15 cellular contexts compared by ENCODE assay signal in genomic region chr2:56177420-56178220, GRCh38. TPM values are rescaled to one million over a fixed set of nuclear protein-coding genes. Genes with fewer than 3 reads are reported as not detected.
DNase-seq lines count a peak whose midpoint lies in the region; ATAC-seq and TF ChIP-seq lines count a peak whose summit lies in the region.
"Had no signal": no experiment of that assay in that cellular context is flagged by ENCODE, and none has a peak within 500 bp of the region (broad histone marks: within the 10 kb centered on the region; RNA-seq: fewer than 3 reads in every experiment).

No MANE protein-coding gene starts in this region.

- peaks cover 50% of the 10 kb centered on the region for H3K27me3 Mint-ChIP-seq in progenitor cell of endocrine pancreas

- peaks cover 8% of the 10 kb centered on the region for H3K4me1 Mint-ChIP-seq in progenitor cell of endocrine pancreas (ENCODE audit: low read depth)
- H3K4me1 Mint-ChIP-seq: activated naive CD4-positive, alpha-beta T cell treated with anti-CD3 and anti-CD28 coated beads, Interleukin-2, amount 10 ng/mL, durations not matched to agents 7 days and 5 days had no signal

- H3K36me3 ChIP-seq in mesenchymal stem cell (ENCODE audit: control insufficient read depth in 1 of 2, insufficient read depth in 2 of 2, low read depth in 1 of 2, low read length in 2 of 2), result no peaks in the 10 kb centered on the region
- H3K36me3 ChIP-seq: BE2C, thyroid gland had no signal

- no peak overlapping the region for H4K8ac ChIP-seq in mesenchymal stem cell (ENCODE audit: low read length)

- no peak overlapping the region for H3K27ac ChIP-seq in mesenchymal stem cell (ENCODE audit: low read length, poor library complexity, severe bottlenecking)
- H3K27ac ChIP-seq: PC-9, thyroid gland had no signal

- DNase-seq in mesenchymal stem cell (peak; percentile 21), progenitor cell of endocrine pancreas (ENCODE audit: low spot score, unreplicated experiment) (no peak), NCI-H526 (lab: John Stamatoyannopoulos, UW) (no peak)
- no peak for DNase-seq in activated naive CD4-positive, alpha-beta T cell treated with Interleukin-2 at 50 U/mL for 16 hours
- DNase-seq: activated naive CD4-positive, alpha-beta T cell treated with anti-CD3 and anti-CD28 coated beads, Interleukin-2, amount 10 ng/mL, durations not matched to agents 7 days and 5 days; BE2C; effector memory CD4-positive, alpha-beta T cell; naive thymus-derived CD4-positive, alpha-beta T cell; NCI-H446 treated with DMSO at 0.1 percent for 48 hours; PC-9; SW 1271; thyroid gland had no signal

- H3K4me3 ChIP-seq in mesenchymal stem cell (ENCODE audit: insufficient read depth in 1 of 2, low read depth in 1 of 2, low read length in 2 of 2), result no peak overlapping the region
- H3K4me3 ChIP-seq: PC-9, thyroid gland had no signal

- no peak overlapping the region for H3K14ac ChIP-seq in mesenchymal stem cell (ENCODE audit: low read length in 2 of 2)

- H2AFZ ChIP-seq in mesenchymal stem cell (ENCODE audit: low read depth, low read length), result no peak overlapping the region
- H2AFZ ChIP-seq: PC-9 had no signal

- H3K36me3 Mint-ChIP-seq in progenitor cell of endocrine pancreas (ENCODE audit: insufficient read depth), result no peaks in the 10 kb centered on the region
- H3K36me3 Mint-ChIP-seq: activated naive CD4-positive, alpha-beta T cell treated with anti-CD3 and anti-CD28 coated beads, Interleukin-2, amount 10 ng/mL, durations not matched to agents 7 days and 5 days had no signal

- H2BK5ac ChIP-seq in mesenchymal stem cell (ENCODE audit: low read depth, low read length, poor library complexity, severe bottlenecking), result no peak overlapping the region

- no peak overlapping the region for H3K27ac Mint-ChIP-seq in progenitor cell of endocrine pancreas
- H3K27ac Mint-ChIP-seq: activated naive CD4-positive, alpha-beta T cell treated with anti-CD3 and anti-CD28 coated beads, Interleukin-2, amount 10 ng/mL, durations not matched to agents 7 days and 5 days; naive thymus-derived CD4-positive, alpha-beta T cell had no signal

- no peak overlapping the region for H2AK5ac ChIP-seq in mesenchymal stem cell (ENCODE audit: low read length, severe bottlenecking)

- WGBS in mesenchymal stem cell, result 68% methylated on average over 2 of the region's 4 CpGs

- no peaks in the 10 kb centered on the region for H3K9me3 ChIP-seq in mesenchymal stem cell (ENCODE audit: control insufficient read depth, low read length)
- H3K9me3 ChIP-seq: BE2C, thyroid gland had no signal

- peaks cover 12 to 38% of the 10 kb centered on the region in 2 experiments for H3K27me3 ChIP-seq in mesenchymal stem cell (ENCODE audit: control insufficient read depth in 1 of 2, insufficient read depth in 1 of 2, low read length in 2 of 2)
- H3K27me3 ChIP-seq: BE2C, thyroid gland had no signal

- no peak overlapping the region for H2BK12ac ChIP-seq in mesenchymal stem cell (ENCODE audit: low read length in 2 of 2)

- no peak overlapping the region for H3K9ac ChIP-seq in mesenchymal stem cell (ENCODE audit: low read length)

- H3K4ac ChIP-seq in mesenchymal stem cell (ENCODE audit: low read depth in 1 of 2, low read length in 2 of 2), result no peak overlapping the region

- no peak overlapping the region for H3K4me3 Mint-ChIP-seq in progenitor cell of endocrine pancreas (ENCODE audit: low read depth)
- H3K4me3 Mint-ChIP-seq: activated naive CD4-positive, alpha-beta T cell treated with anti-CD3 and anti-CD28 coated beads, Interleukin-2, amount 10 ng/mL, durations not matched to agents 7 days and 5 days; naive thymus-derived CD4-positive, alpha-beta T cell had no signal

- H3K18ac ChIP-seq in mesenchymal stem cell (ENCODE audit: low read depth in 1 of 2, low read length in 2 of 2), result no peak overlapping the region

- ATAC-seq in GM18873 (IDR thresholded peaks at IDR 0.05; ENCODE audit: low FRiP score, unreplicated experiment), result peak; percentile 56
- peak; percentile 87 for ATAC-seq in GM21529 (IDR thresholded peaks at IDR 0.05; ENCODE audit: unreplicated experiment)
- peak; percentile 83 for ATAC-seq in HG03159 (IDR thresholded peaks at IDR 0.05; ENCODE audit: unreplicated experiment)
- ATAC-seq: naive thymus-derived CD4-positive, alpha-beta T cell had no signal

- H3K79me1 ChIP-seq in mesenchymal stem cell (replicated peaks; ENCODE audit: low read length, poor library complexity, severe bottlenecking), result no peaks in the 10 kb centered on the region

- no peak overlapping the region for H4K91ac ChIP-seq in mesenchymal stem cell (ENCODE audit: low read length)

- H3K23ac ChIP-seq in mesenchymal stem cell (ENCODE audit: low read length in 2 of 2), result no peak overlapping the region

- TF ChIP-seq CTCF in progenitor cell of endocrine pancreas (IDR thresholded peaks at IDR 0.05; ENCODE audit: unreplicated experiment), result no peak

- no peak overlapping the region for H2BK15ac ChIP-seq in mesenchymal stem cell (ENCODE audit: low read depth, poor library complexity, severe bottlenecking)

- no peaks in the 10 kb centered on the region for H3K4me1 ChIP-seq in mesenchymal stem cell (ENCODE audit: control insufficient read depth, insufficient read depth, low read depth, low read length)
- H3K4me1 ChIP-seq: BE2C had no signal

- no peak overlapping the region for H3K4me2 ChIP-seq in mesenchymal stem cell (ENCODE audit: low read length, poor library complexity, severe bottlenecking)
- H3K4me2 ChIP-seq: PC-9 had no signal

- no peaks in the 10 kb centered on the region for H3K9me3 Mint-ChIP-seq in progenitor cell of endocrine pancreas (ENCODE audit: low read depth)
- H3K9me3 Mint-ChIP-seq: activated naive CD4-positive, alpha-beta T cell treated with anti-CD3 and anti-CD28 coated beads, Interleukin-2, amount 10 ng/mL, durations not matched to agents 7 days and 5 days had no signal

- H2BK120ac ChIP-seq in mesenchymal stem cell (ENCODE audit: low read depth, low read length), result no peak overlapping the region

RNA-seq across cellular contexts. Expression of gene CCDC85A, which starts 6.2 kb away (rescaled TPM):
- polyA plus RNA-seq in mesenchymal stem cell (2013, experiment 1 of 2), result 4.3 TPM
- 4.0 TPM for polyA plus RNA-seq in mesenchymal stem cell (2013, experiment 2 of 2)
- total RNA-seq in progenitor cell of endocrine pancreas, result 1.1 TPM in 2 replicates
- total RNA-seq: naive thymus-derived CD4-positive, alpha-beta T cell; PC-9 had no signal
- polyA plus RNA-seq: naive thymus-derived CD4-positive, alpha-beta T cell had no signal
